ENCODE assay signal across 11 cellular contexts in genomic region chr10:79502561-79503309, GRCh38. TPM values are rescaled to one million over a fixed set of nuclear protein-coding genes. Genes with fewer than 3 reads are reported as not detected.
A peak's percentile ranks its signal among the peaks of the same experiment; 100 is the strongest.
DNase-seq lines count a peak whose midpoint lies in the region; ATAC-seq, FAIRE-seq and TF ChIP-seq lines count a peak whose summit lies in the region.
"Had no signal": no experiment of that assay in that cellular context is flagged by ENCODE, and none has a peak within 500 bp of the region (broad histone marks: within the 10 kb centered on the region; RNA-seq: fewer than 3 reads in every experiment).

No MANE protein-coding gene starts in this region.

- TF ChIP-seq CTCF in PC-9 (conservative IDR thresholded peaks at IDR 0.05) (peak; percentile 77), heart left ventricle (IDR thresholded peaks at IDR 0.05) (peak in 10 of 12 donors; percentile 23 to 55 (median 36)), kidney (IDR thresholded peaks at IDR 0.05; ENCODE audit: borderline replicate concordance, extremely low read depth, insufficient read depth) (no peak)

- POLR2A ChIA-PET in PC-9 (lab: Charles Lee; ENCODE audit: unreplicated experiment), result no interaction called here

- no peak overlapping the region for H3K4me3 ChIP-seq in PC-9
- H3K4me3 ChIP-seq in heart left ventricle, result no peak overlapping the region
- H3K4me3 ChIP-seq in kidney (ENCODE audit: low read length in 2 of 2), result no peak overlapping the region

- TF ChIP-seq POLR2A in heart left ventricle (IDR thresholded peaks at IDR 0.05), result no peak

- H3K9ac ChIP-seq in kidney (ENCODE audit: low read length in 2 of 2), result no peak overlapping the region

- CTCF ChIA-PET in PC-9 (lab: Charles Lee), result interaction anchor here (0.7 kb wide), 1 partner anchor 1450 kb away, joined by 3 read pairs; no protein-coding TSS in a partner anchor

- FAIRE-seq in kidney (lab: Jason Lieb, UNC), result no peak

- H3K4me2 ChIP-seq in PC-9, result no peak overlapping the region

- no peak overlapping the region for H3K4me3 Mint-ChIP-seq in stimulated activated naive B cell treated with anti-CD40 and anti-IgM and Interleukin-4, amounts not matched to agents 10 μg/mL and 1 μg/mL and 100 μg/mL, for 72 hours

- DNase-seq in NCI-H2196 (lab: John Stamatoyannopoulos, UW; ENCODE audit: unreplicated experiment) (peak; percentile 20), NCI-H2196 treated with DMSO at 0.1 percent for 48 hours (lab: John Stamatoyannopoulos, UW; ENCODE audit: unreplicated experiment) (no peak), PC-9 (peak in 1 of 2 experiments; percentile 71), heart left ventricle (peak in 1 of 5 donors; percentile 64), kidney (no peak)
- no peak for DNase-seq in stimulated activated naive B cell treated with anti-CD40 and anti-IgM and Interleukin-4, amounts not matched to agents 10 μg/mL and 1 μg/mL and 100 μg/mL, for 72 hours
- no peak for DNase-seq in activated T-cell treated with anti-CD3 and anti-CD28 coated beads, Interleukin-2, amount 50 U/mL, for 48 hours
- no peak for DNase-seq in activated effector memory CD4-positive, alpha-beta T cell treated with anti-CD3 and anti-CD28 coated beads, Interleukin-2, amount 50 U/mL, for 16 hours
- DNase-seq: C1 segment of cervical spinal cord, HCEC 1CT, NCI-H226 had no signal

- no peak overlapping the region for H3K27ac Mint-ChIP-seq in stimulated activated naive B cell treated with anti-CD40 and anti-IgM and Interleukin-4, amounts not matched to agents 10 μg/mL and 1 μg/mL and 100 μg/mL, for 72 hours

- H3K9me2 ChIP-seq in PC-9 (ENCODE audit: insufficient read depth), result no peaks in the 10 kb centered on the region

- intact Hi-C loops in PC-9 (cut with micrococcal nuclease; ENCODE audit: unreplicated experiment) (loop anchor here (1.0 kb wide), 1 partner anchor 128 kb away; no protein-coding TSS in a partner anchor), heart left ventricle (cut with DNase I) (no loop called here), kidney (cut with DNase I) (no loop called here)

- H3K36me3 Mint-ChIP-seq in stimulated activated naive B cell treated with anti-CD40 and anti-IgM and Interleukin-4, amounts not matched to agents 10 μg/mL and 1 μg/mL and 100 μg/mL, for 72 hours, result no peaks in the 10 kb centered on the region

- H3K4me1 ChIP-seq in PC-9 (replicated peaks; ENCODE audit: insufficient read depth), result no peaks in the 10 kb centered on the region
- no peaks in the 10 kb centered on the region for H3K4me1 ChIP-seq in heart left ventricle
- H3K4me1 ChIP-seq in kidney (ENCODE audit: control insufficient read depth in 1 of 2, insufficient read depth in 1 of 2, low read depth in 1 of 2, low read length in 2 of 2), result no peaks in the 10 kb centered on the region

- no peaks in the 10 kb centered on the region for H3K9me3 ChIP-seq in PC-9 (ENCODE audit: insufficient read depth, low read depth)
- H3K9me3 ChIP-seq in heart left ventricle, result no peaks in the 10 kb centered on the region
- H3K9me3 ChIP-seq in kidney (ENCODE audit: control insufficient read depth in 1 of 2, low read length in 2 of 2), result no peaks in the 10 kb centered on the region

- peaks cover 55% of the 10 kb centered on the region for H3K27me3 ChIP-seq in PC-9 (ENCODE audit: insufficient read depth, low read depth)
- H3K27me3 ChIP-seq in heart left ventricle, result peaks cover 0 to 11% (median 0%) of the 10 kb centered on the region in 9 donors

- no TSS peak for BruUV-seq in PC-9 (replicated peaks; lab: Mats Ljungman, UMichigan)

- ATAC-seq in heart left ventricle, result peak in 3 of 4 donors; percentile 50 to 57 (median 55)
- ATAC-seq in stimulated activated naive B cell treated with anti-CD40 and anti-IgM and Interleukin-4, amounts not matched to agents 10 μg/mL and 1 μg/mL and 100 μg/mL, for 72 hours (replicated peaks), result peak; percentile 29 to 31

- no peak overlapping the region for H2AFZ ChIP-seq in PC-9

- H4K20me1 ChIP-seq in PC-9 (ENCODE audit: insufficient read depth), result no peaks in the 10 kb centered on the region

- no peaks in the 10 kb centered on the region for H3F3A ChIP-seq in PC-9 (ENCODE audit: insufficient read depth, low read depth)

- no peaks in the 10 kb centered on the region for H3K79me2 ChIP-seq in PC-9 (ENCODE audit: low read depth)

- H3K9me3 Mint-ChIP-seq in stimulated activated naive B cell treated with anti-CD40 and anti-IgM and Interleukin-4, amounts not matched to agents 10 μg/mL and 1 μg/mL and 100 μg/mL, for 72 hours, result no peaks in the 10 kb centered on the region

- H3K36me3 ChIP-seq in PC-9 (ENCODE audit: low read depth) (no peaks in the 10 kb centered on the region), heart left ventricle (no peaks in the 10 kb centered on the region), kidney (ENCODE audit: control insufficient read depth in 1 of 2, insufficient read depth in 2 of 2, low read length in 2 of 2) (no peaks in the 10 kb centered on the region)

- 40 to 53% (median 43%) methylated on average over 7 of the region's 7 CpGs for WGBS in heart left ventricle, 4 donors

- no peak overlapping the region for H3K27ac ChIP-seq in PC-9
- H3K27ac ChIP-seq in heart left ventricle, result no peak overlapping the region
- no peak overlapping the region for H3K27ac ChIP-seq in kidney (ENCODE audit: low read depth in 2 of 2, low read length in 2 of 2)

- no peaks in the 10 kb centered on the region for H3K4me1 Mint-ChIP-seq in stimulated activated naive B cell treated with anti-CD40 and anti-IgM and Interleukin-4, amounts not matched to agents 10 μg/mL and 1 μg/mL and 100 μg/mL, for 72 hours

- H3K27me3 Mint-ChIP-seq in stimulated activated naive B cell treated with anti-CD40 and anti-IgM and Interleukin-4, amounts not matched to agents 10 μg/mL and 1 μg/mL and 100 μg/mL, for 72 hours, result peaks cover 42 to 46% of the 10 kb centered on the region in 2 donors

RNA-seq across cellular contexts. Expression of gene EIF5AL1, which starts 9.6 kb away (rescaled TPM):
- total RNA-seq in PC-9 (2021) (0.48 and 0.55 TPM in 2 replicates), heart left ventricle (under 1 TPM in 8 of 9 donors, not detected in 1; 0.06 to 0.93 (median 0.26) TPM), kidney (0.54 TPM)
- polyA plus RNA-seq in heart left ventricle (under 1 TPM; 0.61 to 0.97 TPM), kidney (ENCODE audit: insufficient read depth, low read depth, low replicate concordance) (1.4 TPM)

RNA-seq across cellular contexts. Expression of gene ZCCHC24, which starts 57.3 kb away (rescaled TPM):
- total RNA-seq in PC-9 (2021) (6.0 and 6.3 TPM in 2 replicates), heart left ventricle (100 to 1,000 TPM in 1 of 9 donors, 10 to 100 TPM in 8; 44.8 to 122 (median 51.9) TPM), kidney (21.3 TPM)
- polyA plus RNA-seq in heart left ventricle (10 to 100 TPM; 18.7 to 40.7 TPM), kidney (ENCODE audit: insufficient read depth, low read depth, low replicate concordance) (8.4 TPM)

RNA-seq across cellular contexts. Expression of gene SFTPA2, which starts 57.5 kb away (rescaled TPM):
- total RNA-seq in PC-9 (2021), result not detected in 2 replicates
- not detected for total RNA-seq in heart left ventricle
- polyA plus RNA-seq in heart left ventricle, result 1 to 10 TPM in 1 of 2 donors, not detected in 1; 1.3 TPM
- 0.13 TPM for total RNA-seq in kidney
- not detected for polyA plus RNA-seq in kidney (ENCODE audit: insufficient read depth, low read depth, low replicate concordance)
